9 cellular contexts compared by ENCODE assay signal in genomic region chr4:7876096-7876993, GRCh38.
DNase-seq lines count a peak whose midpoint lies in the region; ATAC-seq and TF ChIP-seq lines count a peak whose summit lies in the region.
"Had no signal": no experiment of that assay in that cellular context is flagged by ENCODE, and none has a peak within 500 bp of the region (broad histone marks: within the 10 kb centered on the region; RNA-seq: fewer than 3 reads in every experiment).

No MANE protein-coding gene starts in this region.

- no peak for TF ChIP-seq EP300 in gastroesophageal sphincter (IDR thresholded peaks at IDR 0.05)

- H3K4me1 ChIP-seq in gastroesophageal sphincter, result peaks cover 21 to 90% (median 44%) of the 10 kb centered on the region in 3 donors

- in situ Hi-C loops in ACHN (cut with HindIII; ENCODE audit: low pct_ligation_motif_present, low pct_unique_long_range_greater_than_20kb, low sequenced_read_pairs), result no loop called here

- TF ChIP-seq CTCF in gastroesophageal sphincter (IDR thresholded peaks at IDR 0.05), result peak; percentile 12 to 52 (median 21)

- no peaks in the 10 kb centered on the region for H3K9me3 ChIP-seq in gastroesophageal sphincter

- no peaks in the 10 kb centered on the region for H3K27me3 ChIP-seq in gastroesophageal sphincter

- WGBS in gastroesophageal sphincter (ENCODE audit: low coverage in 1 of 2), 2 donors, result 19 to 21% methylated on average over 12 of the region's 17 CpGs

- peak overlapping the region; percentile 67 to 80 (median 74) for H3K27ac ChIP-seq in gastroesophageal sphincter
- H3K27ac ChIP-seq: parathyroid adenoma had no signal

- DNase-seq in Kasumi-1 (lab: John Stamatoyannopoulos, UW) (peak; percentile 69 to 71), ACHN (no peak)
- DNase-seq in activated CD8-positive, alpha-beta memory T cell treated with anti-CD3 and anti-CD28 coated beads, Interleukin-2, amount 50 U/mL, for 48 hours, result peak; percentile 65
- peak; percentile 40 for DNase-seq in stimulated activated CD4-positive, alpha-beta T cell treated with anti-CD3 and anti-CD28 coated beads, Interleukin-4, amount 100 ng/mL, for 1 hour

- H3K36me3 ChIP-seq in gastroesophageal sphincter, result no peaks in the 10 kb centered on the region

- H3K4me3 ChIP-seq in gastroesophageal sphincter, result peak overlapping the region; percentile 16 to 29

- no peak for TF ChIP-seq POLR2A in gastroesophageal sphincter (IDR thresholded peaks at IDR 0.05)

- peak; percentile 27 for ATAC-seq in gastroesophageal sphincter
- ATAC-seq in HG03175 (IDR thresholded peaks at IDR 0.05; ENCODE audit: unreplicated experiment), result no peak
- ATAC-seq in HG02610 (IDR thresholded peaks at IDR 0.05; ENCODE audit: unreplicated experiment), result no peak
- ATAC-seq in HG02981 (IDR thresholded peaks at IDR 0.05; ENCODE audit: unreplicated experiment), result no peak
